In the genomic region with DNA sequence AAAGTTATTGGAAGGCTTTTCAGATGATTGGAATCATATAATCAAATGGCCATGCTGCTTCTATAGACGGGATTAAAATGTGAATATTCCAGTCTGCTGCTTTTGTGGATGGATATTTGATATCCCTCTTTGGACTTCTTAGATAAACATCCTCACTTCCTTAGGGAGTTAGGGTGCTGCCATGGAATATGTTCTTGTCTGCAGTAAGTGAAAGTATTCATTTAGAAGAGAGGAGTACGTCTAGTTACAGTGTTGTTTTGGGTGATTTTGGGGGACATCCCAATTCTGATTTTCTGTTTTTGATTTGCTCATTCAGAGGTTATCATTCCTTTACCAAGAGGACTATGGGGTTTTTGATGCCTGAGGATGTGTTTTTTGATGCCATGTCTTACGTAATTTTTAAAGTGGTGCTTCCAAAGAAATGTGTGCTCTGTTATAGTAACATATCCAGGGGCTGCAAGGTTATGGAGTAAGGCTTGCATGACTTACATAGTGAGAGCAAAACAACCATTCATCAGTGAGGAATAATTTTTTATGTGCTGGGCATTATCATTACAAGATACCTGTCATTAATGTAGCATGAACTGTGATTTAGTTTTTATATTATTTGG, we compare ENCODE assay signal across 19 cellular contexts. TPM values are rescaled to one million over a fixed set of nuclear protein-coding genes. Genes with fewer than 3 reads are reported as not detected.
"Had no signal": no experiment of that assay in that cellular context is flagged by ENCODE, and none has a peak within 500 bp of the region (broad histone marks: within the 10 kb centered on the region; RNA-seq: fewer than 3 reads in every experiment).

No MANE protein-coding gene starts in this region.

- H3K36me3 Mint-ChIP-seq: naive thymus-derived CD8-positive, alpha-beta T cell had no signal

- H3K4me3 Mint-ChIP-seq: endodermal cell; naive thymus-derived CD8-positive, alpha-beta T cell; neural crest cell had no signal

- H3K4me3 ChIP-seq: coronary artery, hepatocyte, ovary, right atrium auricular region, sigmoid colon, skin epidermis had no signal

- H3K27me3 ChIP-seq: hepatocyte, ovary, right atrium auricular region, sigmoid colon had no signal

- H3K9me3 ChIP-seq: ovary, right atrium auricular region, sigmoid colon had no signal

- H3K36me3 ChIP-seq: ovary, right atrium auricular region, sigmoid colon had no signal

- H3K27me3 Mint-ChIP-seq: naive thymus-derived CD8-positive, alpha-beta T cell had no signal

- H3K27ac ChIP-seq: coronary artery, hepatocyte, ovary, right atrium auricular region, sigmoid colon, skin epidermis had no signal

- DNase-seq: effector CD4-positive, alpha-beta T cell; endodermal cell; erythroblast; foreskin melanocyte; head of caudate nucleus; left colon; mammary epithelial cell; naive thymus-derived CD8-positive, alpha-beta T cell; ovary; sigmoid colon; stimulated activated CD4-positive, alpha-beta T cell treated with anti-CD3 and anti-CD28 coated beads, Interleukin-12 subunit alpha, Interleukin-12 subunit beta, amount 100 ng/mL, for 4 hours; stimulated activated CD4-positive, alpha-beta T cell treated with anti-CD3 and anti-CD28 coated beads, Interleukin-2, amount 100 ng/mL, for 48 hours; stimulated activated naive CD4-positive, alpha-beta T cell treated with Interleukin-2 at 50 U/mL for 16 hours; trophoblast cell had no signal

- H3K9me3 Mint-ChIP-seq: endodermal cell, neural crest cell had no signal

- H3K4me1 Mint-ChIP-seq: naive thymus-derived CD8-positive, alpha-beta T cell had no signal

- H3K27ac Mint-ChIP-seq: endodermal cell; naive thymus-derived CD8-positive, alpha-beta T cell had no signal

- H3K4me1 ChIP-seq: right atrium auricular region had no signal

RNA-seq across cellular contexts. Expression of a gene that starts 33.6 kb away (rescaled TPM):
- total RNA-seq: naive thymus-derived CD8-positive, alpha-beta T cell had no signal
